ENCODE assay signal across 8 cellular contexts in the genomic region with DNA sequence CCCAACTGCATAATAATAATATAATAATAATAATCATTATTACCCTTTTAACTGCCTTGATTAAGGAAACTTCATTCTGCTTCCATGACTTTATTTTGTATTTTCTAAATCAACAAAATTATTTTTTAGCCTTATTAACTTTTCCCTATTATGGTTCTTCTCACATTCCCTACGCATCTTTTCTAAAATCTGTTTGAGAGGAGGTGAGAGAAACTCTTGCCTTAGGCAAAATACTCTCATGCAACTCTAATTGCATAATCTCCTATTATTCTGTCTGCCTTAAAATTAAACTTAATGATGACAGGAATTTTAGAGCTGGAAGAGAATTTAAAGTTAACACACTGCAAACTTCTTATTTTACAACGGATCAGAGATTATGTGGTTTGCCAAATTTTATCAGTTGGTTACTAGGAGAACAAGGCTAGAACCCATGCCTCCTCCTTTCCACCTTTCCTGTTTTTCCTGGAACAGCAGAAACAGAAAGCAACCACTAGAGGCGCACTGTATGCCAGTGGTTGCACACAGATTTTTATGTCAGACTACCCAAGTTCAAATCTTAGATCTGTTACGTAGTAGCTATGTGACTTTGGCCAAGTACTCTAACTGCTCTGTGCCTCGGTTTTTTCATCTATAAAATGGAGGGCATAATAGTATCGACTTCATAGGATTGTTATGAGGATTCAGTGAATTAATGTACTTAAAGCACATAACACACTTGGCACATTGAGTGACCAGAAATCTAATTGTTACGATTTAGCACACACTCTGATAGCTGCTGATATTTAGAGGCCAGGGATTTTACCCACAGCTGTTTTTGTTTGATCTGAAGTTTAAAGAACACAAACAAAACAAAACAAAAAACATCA. TPM values are rescaled to one million over a fixed set of nuclear protein-coding genes. Genes with fewer than 3 reads are reported as not detected.
A peak's percentile ranks its signal among the peaks of the same experiment; 100 is the strongest.
DNase-seq lines count a peak whose midpoint lies in the region; ATAC-seq, FAIRE-seq and TF ChIP-seq lines count a peak whose summit lies in the region.

No MANE protein-coding gene starts in this region.

- no peaks in the 10 kb centered on the region for H3K9me3 ChIP-seq in colonic mucosa
- H3K9me3 ChIP-seq in trophoblast cell (ENCODE audit: insufficient read depth, low read depth, low read length) = no peaks in the 10 kb centered on the region

- FAIRE-seq in frontal cortex (lab: Jason Lieb, UNC) = no peak

- H2AK5ac ChIP-seq in trophoblast cell (ENCODE audit: low read length) = no peak overlapping the region

- H4K8ac ChIP-seq in trophoblast cell (ENCODE audit: low read depth, low read length) = no peak overlapping the region

- H3K4me2 ChIP-seq in trophoblast cell (ENCODE audit: low read length) = no peak overlapping the region

- DNase-seq in AG08396 (ENCODE audit: low spot score) (peak; percentile 58), GM03348 (ENCODE audit: low spot score) (peak; percentile 58), NCI-H226 (peak; percentile 23), colonic mucosa (no peak), trophoblast cell (peak; percentile 49 to 78), frontal cortex (ENCODE audit: low spot score in 2 of 2) (no peak), HK-2 (ENCODE audit: unreplicated experiment) (no peak)

- H3K79me2 ChIP-seq in trophoblast cell (ENCODE audit: control insufficient read depth, insufficient read depth, low read length, poor library complexity) = peaks cover 2% of the 10 kb centered on the region

- H3K27me3 ChIP-seq in colonic mucosa = no peaks in the 10 kb centered on the region
- H3K27me3 ChIP-seq in trophoblast cell (ENCODE audit: insufficient read depth, low read length) = no peaks in the 10 kb centered on the region

- H2BK12ac ChIP-seq in trophoblast cell (ENCODE audit: low read length) = no peak overlapping the region

- no peaks in the 10 kb centered on the region for H3K4me1 ChIP-seq in colonic mucosa
- H3K4me1 ChIP-seq in trophoblast cell (ENCODE audit: control insufficient read depth in 1 of 2, insufficient read depth in 2 of 2, low read length in 2 of 2) = no peaks in the 10 kb centered on the region

- no peak overlapping the region for H4K12ac ChIP-seq in trophoblast cell (ENCODE audit: low read depth, low read length)

- no peak overlapping the region for H3K4ac ChIP-seq in trophoblast cell (ENCODE audit: low read depth, low read length)

- H3K36me3 ChIP-seq in colonic mucosa = no peaks in the 10 kb centered on the region
- no peaks in the 10 kb centered on the region for H3K36me3 ChIP-seq in trophoblast cell (ENCODE audit: control insufficient read depth in 1 of 2, insufficient read depth in 2 of 2, low read length in 2 of 2)

- no peak overlapping the region for H2AFZ ChIP-seq in trophoblast cell (ENCODE audit: insufficient read depth, low read length, poor library complexity)

- H2BK5ac ChIP-seq in trophoblast cell (ENCODE audit: low read depth, low read length, poor library complexity) = no peak overlapping the region

- H3K23ac ChIP-seq in trophoblast cell (ENCODE audit: low read length) = no peak overlapping the region

- intact Hi-C loops in colonic mucosa (cut with DNase I) = no loop called here

- no peak overlapping the region for H3K4me3 ChIP-seq in colonic mucosa
- H3K4me3 ChIP-seq in trophoblast cell (ENCODE audit: low read depth, low read length) = no peak overlapping the region

- H3K18ac ChIP-seq in trophoblast cell (ENCODE audit: low read length) = no peak overlapping the region

- H2BK120ac ChIP-seq in trophoblast cell (ENCODE audit: insufficient read depth, low read length, poor library complexity) = no peak overlapping the region

- H4K91ac ChIP-seq in trophoblast cell (ENCODE audit: low read depth, low read length) = no peak overlapping the region

- no peak overlapping the region for H3K27ac ChIP-seq in colonic mucosa
- no peak overlapping the region for H3K27ac ChIP-seq in trophoblast cell (ENCODE audit: low read depth, low read length)

- no peak overlapping the region for H3K14ac ChIP-seq in trophoblast cell (ENCODE audit: low read length)

- WGBS in trophoblast cell (ENCODE audit: extremely low coverage, insufficient coverage, insufficient read length) = no CpG with 5 or more reads among the region's 7 CpGs

- peak; percentile 78 for TF ChIP-seq CTCF in colonic mucosa (IDR thresholded peaks at IDR 0.05)

- H3K79me1 ChIP-seq in trophoblast cell (ENCODE audit: low read length) = peaks cover 3% of the 10 kb centered on the region

- no peak overlapping the region for H3K9ac ChIP-seq in colonic mucosa (ENCODE audit: low read depth in 2 of 2, low read length in 2 of 2)
- no peak overlapping the region for H3K9ac ChIP-seq in trophoblast cell (ENCODE audit: low read length)

- no peak for ATAC-seq in HG02588 (IDR thresholded peaks at IDR 0.05; ENCODE audit: unreplicated experiment)

RNA-seq across cellular contexts. Expression of gene BRMS1L, which starts 4.4 kb away (rescaled TPM):
- total RNA-seq in colonic mucosa (1 to 10 TPM; 3.4 to 3.8 TPM), frontal cortex (17.9 TPM)
- polyA plus RNA-seq in trophoblast cell (2013) = 9.8 and 10.3 TPM in 2 replicates

RNA-seq across cellular contexts. Expression of gene RALGAPA1, which starts 12.7 kb away (rescaled TPM):
- total RNA-seq in colonic mucosa (10 to 100 TPM; 68.4 to 69.8 TPM), frontal cortex (150 TPM)
- polyA plus RNA-seq in trophoblast cell (2013) = 5.9 and 7.6 TPM in 2 replicates

Comparison
In these comparisons a context has a peak if more than half of its experiments do, and no peak if none do; other contexts are left out.
1. DNase-seq: peak in AG08396 (single experiment), GM03348 (single experiment), NCI-H226 (single experiment) and trophoblast cell (2 of 2); none in colonic mucosa (single experiment), frontal cortex (0 of 2) and HK-2 (single experiment).